8 cellular contexts compared by ENCODE assay signal in genomic region chr13:48037346-48038173, GRCh38. TPM values are rescaled to one million over a fixed set of nuclear protein-coding genes. Genes with fewer than 3 reads are reported as not detected.
DNase-seq lines count a peak whose midpoint lies in the region; ATAC-seq, FAIRE-seq and TF ChIP-seq lines count a peak whose summit lies in the region.

NUDT15 (plus strand) TSS chr13:48037726; CDS start chr13:48037747, 21 bp downstream.

- peak within 1 kb of the TSS; percentile 92 for H4K8ac ChIP-seq in trophoblast cell (ENCODE audit: low read depth, low read length)

- TF ChIP-seq CTCF in cardiac muscle cell (IDR thresholded peaks at IDR 0.05; ENCODE audit: low read depth, low read length), result peak; percentile 99
- peak; percentile 96 to 100 (median 98) for TF ChIP-seq CTCF in transverse colon (IDR thresholded peaks at IDR 0.05)

- H4K12ac ChIP-seq in trophoblast cell (ENCODE audit: low read depth, low read length), result peak within 1 kb of the TSS; percentile 72

- H3K4me2 ChIP-seq in trophoblast cell (ENCODE audit: low read length), result peak within 1 kb of the TSS; percentile 67

- H2BK120ac ChIP-seq in trophoblast cell (ENCODE audit: insufficient read depth, low read length, poor library complexity), result peak within 1 kb of the TSS; percentile 23

- H3K36me3 ChIP-seq in adipocyte (ENCODE audit: control insufficient read depth, insufficient read depth, low read length, severe bottlenecking) (peaks cover 10% of the 10 kb centered on the region), cardiac muscle cell (no peaks in the 10 kb centered on the region), trophoblast cell (ENCODE audit: control insufficient read depth in 1 of 2, insufficient read depth in 2 of 2, low read length in 2 of 2) (peaks cover 0 to 6% of the 10 kb centered on the region in 2 experiments), transverse colon (no peaks in the 10 kb centered on the region)

- H2AFZ ChIP-seq in trophoblast cell (ENCODE audit: insufficient read depth, low read length, poor library complexity), result peak within 1 kb of the TSS; percentile 67

- TF ChIP-seq POLR2A in GM12891 (IDR thresholded peaks at IDR 0.05; ENCODE audit: low read depth, low read length) (peak; percentile 99), transverse colon (IDR thresholded peaks at IDR 0.05) (peak; percentile 97)

- H3K4me1 ChIP-seq in adipocyte (ENCODE audit: control insufficient read depth, insufficient read depth, low read length) (peaks cover 19% of the 10 kb centered on the region), cardiac muscle cell (ENCODE audit: low read depth) (peaks cover 5% of the 10 kb centered on the region), trophoblast cell (ENCODE audit: control insufficient read depth in 1 of 2, insufficient read depth in 2 of 2, low read length in 2 of 2) (peaks cover 5 to 8% of the 10 kb centered on the region in 2 experiments), transverse colon (peaks cover 0 to 48% (median 23%) of the 10 kb centered on the region in 4 donors)

- no CpG with 5 or more reads among the region's 82 CpGs for WGBS in trophoblast cell (ENCODE audit: extremely low coverage, insufficient coverage, insufficient read length)
- WGBS in transverse colon (ENCODE audit: low coverage in 1 of 2), 2 donors, result 0% methylated on average over 2 to 75 of the region's 82 CpGs

- no peaks in the 10 kb centered on the region for H3K9me3 ChIP-seq in adipocyte (ENCODE audit: control insufficient read depth, low read length)
- no peaks in the 10 kb centered on the region for H3K9me3 ChIP-seq in cardiac muscle cell (ENCODE audit: low read depth)
- H3K9me3 ChIP-seq in trophoblast cell (ENCODE audit: insufficient read depth, low read depth, low read length), result no peaks in the 10 kb centered on the region
- peaks cover 0 to 3% of the 10 kb centered on the region in 2 donors for H3K9me3 ChIP-seq in transverse colon

- no peak within 1 kb of the TSS for H3K23ac ChIP-seq in trophoblast cell (ENCODE audit: low read length)

- H3K4me3 ChIP-seq in adipocyte (ENCODE audit: low read length), result peak within 1 kb of the TSS; percentile 86
- H3K4me3 ChIP-seq in cardiac muscle cell, result peak within 1 kb of the TSS; percentile 58
- H3K4me3 ChIP-seq in trophoblast cell (ENCODE audit: low read depth, low read length), result peak within 1 kb of the TSS; percentile 87
- H3K4me3 ChIP-seq in transverse colon, result peak within 1 kb of the TSS; percentile 44 to 66 (median 59)

- H3K27me3 ChIP-seq in adipocyte (replicated peaks; ENCODE audit: control insufficient read depth, insufficient read depth, low read length), result no peaks in the 10 kb centered on the region
- no peaks in the 10 kb centered on the region for H3K27me3 ChIP-seq in cardiac muscle cell
- no peaks in the 10 kb centered on the region for H3K27me3 ChIP-seq in trophoblast cell (ENCODE audit: insufficient read depth, low read length)
- no peaks in the 10 kb centered on the region for H3K27me3 ChIP-seq in transverse colon

- ATAC-seq in HG02840 (IDR thresholded peaks at IDR 0.05; ENCODE audit: low FRiP score, unreplicated experiment), result peak; percentile 94

- peaks cover 5% of the 10 kb centered on the region for H3K79me1 ChIP-seq in trophoblast cell (ENCODE audit: low read length)

- no peak within 1 kb of the TSS for H2AK5ac ChIP-seq in trophoblast cell (ENCODE audit: low read length)

- peak; percentile 64 for TF ChIP-seq EP300 in transverse colon (IDR thresholded peaks at IDR 0.05; ENCODE audit: low read depth)

- H3K27ac ChIP-seq in cardiac muscle cell, result peak within 1 kb of the TSS; percentile 95
- H3K27ac ChIP-seq in trophoblast cell (ENCODE audit: low read depth, low read length), result peak within 1 kb of the TSS; percentile 94
- peak within 1 kb of the TSS; percentile 90 to 98 (median 94) for H3K27ac ChIP-seq in transverse colon

- peak within 1 kb of the TSS; percentile 74 for H2BK5ac ChIP-seq in trophoblast cell (ENCODE audit: low read depth, low read length, poor library complexity)

- intact Hi-C loops in transverse colon (cut with DNase I; ENCODE audit: low total_unique reads), result no loop called here

- peak; percentile 100 for FAIRE-seq in GM12891 (lab: Jason Lieb, UNC)

- H3K14ac ChIP-seq in trophoblast cell (ENCODE audit: low read length), result peak within 1 kb of the TSS; percentile 67

- in situ Hi-C loops in transverse colon (cut with MboI; ENCODE audit: low pct_ligation_motif_present in 1 of 4, low pct_unique_long_range_greater_than_20kb in 1 of 4, low sequenced_read_pairs in 3 of 4), result no loop called here

- no peak within 1 kb of the TSS for H2BK12ac ChIP-seq in trophoblast cell (ENCODE audit: low read length)

- peak within 1 kb of the TSS; percentile 81 for H4K91ac ChIP-seq in trophoblast cell (ENCODE audit: low read depth, low read length)

- peaks cover 2% of the 10 kb centered on the region for H3K79me2 ChIP-seq in trophoblast cell (ENCODE audit: control insufficient read depth, insufficient read depth, low read length, poor library complexity)

- H3K4ac ChIP-seq in trophoblast cell (ENCODE audit: low read depth, low read length), result peak within 1 kb of the TSS; percentile 33

- DNase-seq in GM12891 (ENCODE audit: insufficient read length, low spot score) (peak; percentile 87), NCI-H1436 (lab: John Stamatoyannopoulos, UW) (peak; percentile 84), T follicular helper cell (ENCODE audit: low read depth) (peak; percentile 94), adipocyte (ENCODE audit: low read depth) (peak; percentile 99), cardiac muscle cell (ENCODE audit: low read depth in 1 of 2, low spot score in 1 of 2) (peak; percentile 96 to 98), trophoblast cell (peak; percentile 98 to 99), transverse colon (peak; percentile 95)

- H3K9ac ChIP-seq in adipocyte (ENCODE audit: low read length) (peak within 1 kb of the TSS; percentile 94), trophoblast cell (ENCODE audit: low read length) (peak within 1 kb of the TSS; percentile 94)

- H3K18ac ChIP-seq in trophoblast cell (ENCODE audit: low read length), result peak within 1 kb of the TSS; percentile 72

TF ChIP-seq in GM12891, 5 proteins besides CTCF, POLR2A, EP300 and RAD21:
- TF ChIP-seq PAX5 (IDR thresholded peaks at IDR 0.05; ENCODE audit: insufficient read depth, low read length, severe bottlenecking), result no peak
- TF ChIP-seq SPI1 (IDR thresholded peaks at IDR 0.05; ENCODE audit: low read depth, low read length), result peak; percentile 67
- peak; percentile 68; the same call in 1 of the 2 replicates for TF ChIP-seq POU2F2 (IDR thresholded peaks at IDR 0.05; ENCODE audit: low read depth, low read length)
- peak; percentile 86 for TF ChIP-seq TAF1 (IDR thresholded peaks at IDR 0.05; ENCODE audit: low read depth, low read length)
- peak; percentile 98 for TF ChIP-seq POLR2AphosphoS5 (IDR thresholded peaks at IDR 0.05; ENCODE audit: low read depth, low read length)

RNA-seq across cellular contexts. Expression of gene NUDT15, which starts in this region (rescaled TPM):
- 10.0 TPM for polyA plus RNA-seq in GM12891 (2012; ENCODE audit: low read depth, missing spikeins)
- total RNA-seq in cardiac muscle cell (12.0 and 12.7 TPM in 2 replicates), transverse colon (10 to 100 TPM in 2 of 4 donors, 1 to 10 TPM in 1, under 1 TPM in 1; 0.40 to 16.1 (median 11.4) TPM)
- 18.7 and 21.9 TPM in 2 replicates for polyA plus RNA-seq in cardiac muscle cell
- polyA plus RNA-seq in trophoblast cell (2013), result 18.9 and 19.4 TPM in 2 replicates

Comparison
In these comparisons a context has a peak if more than half of its experiments do, and no peak if none do; other contexts are left out.
1. Peak in every context shown above with its lines: DNase-seq, ATAC-seq, H3K4me3 ChIP-seq and H3K27ac ChIP-seq.